8 cellular contexts compared by ENCODE assay signal in genomic region chr12:55830601-55831406, GRCh38. TPM values are rescaled to one million over a fixed set of nuclear protein-coding genes. Genes with fewer than 3 reads are reported as not detected.
DNase-seq lines count a peak whose midpoint lies in the region; ATAC-seq, FAIRE-seq and TF ChIP-seq lines count a peak whose summit lies in the region.

No MANE protein-coding gene starts in this region.

- TF ChIP-seq POLR2A in breast epithelium (IDR thresholded peaks at IDR 0.05) (peak; percentile 35), gastrocnemius medialis (IDR thresholded peaks at IDR 0.05) (peak; percentile 39 to 53), H54 (IDR thresholded peaks at IDR 0.05; ENCODE audit: low read depth, low read length) (no peak)

- ATAC-seq in gastrocnemius medialis (no peak), HG03135 (IDR thresholded peaks at IDR 0.05; ENCODE audit: unreplicated experiment) (no peak)

- H3K9me3 ChIP-seq in breast epithelium (no peaks in the 10 kb centered on the region), iPS-18c (ENCODE audit: control insufficient read depth, insufficient read depth, low read length) (no peaks in the 10 kb centered on the region), gastrocnemius medialis (no peaks in the 10 kb centered on the region)

- H3K27me3 ChIP-seq in breast epithelium: no peaks in the 10 kb centered on the region
- no peaks in the 10 kb centered on the region for H3K27me3 ChIP-seq in gastrocnemius medialis

- H3K36me3 ChIP-seq in breast epithelium: no peaks in the 10 kb centered on the region
- H3K36me3 ChIP-seq in gastrocnemius medialis: no peaks in the 10 kb centered on the region

- intact Hi-C loops in breast epithelium (cut with DNase I; ENCODE audit: low total_unique reads): loop anchor here (10.0 kb wide), 1 partner anchor 104 kb away; the partner anchor contains the start of gene DGKA
- intact Hi-C loops in gastrocnemius medialis (cut with DNase I; ENCODE audit: low total_unique reads): no loop called here

- TF ChIP-seq CTCF in breast epithelium (IDR thresholded peaks at IDR 0.05) (no peak), gastrocnemius medialis (IDR thresholded peaks at IDR 0.05 in 4 of 5, conservative IDR thresholded peaks at IDR 0.05 in 1 of 5) (no peak)

- in situ Hi-C loops in gastrocnemius medialis (cut with MboI; ENCODE audit: low sequenced_read_pairs in 4 of 4): no loop called here

- H3K27ac ChIP-seq in breast epithelium: peak overlapping the region; percentile 94 to 95
- H3K27ac ChIP-seq in gastrocnemius medialis: peak overlapping the region; percentile 82 to 89 (median 88)

- H3K4me1 ChIP-seq in breast epithelium: peaks cover 6 to 15% of the 10 kb centered on the region in 2 donors
- H3K4me1 ChIP-seq in gastrocnemius medialis: peaks cover 29 to 39% of the 10 kb centered on the region in 2 donors

- FAIRE-seq in H54 (lab: Jason Lieb, UNC): no peak

- DNase-seq in COLO668 (lab: John Stamatoyannopoulos, UW; ENCODE audit: unreplicated experiment): peak; percentile 27
- DNase-seq in Jurkat, Clone E6-1 (ENCODE audit: low read depth, low spot score): no peak
- DNase-seq in T1000 (lab: John Stamatoyannopoulos, UW): peak; percentile 40
- peak in 1 of 2 donors; percentile 71 for DNase-seq in breast epithelium (ENCODE audit: low spot score in 2 of 2)
- DNase-seq in gastrocnemius medialis: peak; percentile 29 to 51
- DNase-seq in H54 (ENCODE audit: insufficient read length, low spot score): no peak

- H3K4me3 ChIP-seq in Jurkat, Clone E6-1 (ENCODE audit: low read length): peak overlapping the region; percentile 73
- H3K4me3 ChIP-seq in breast epithelium (peak overlapping the region; percentile 91 to 98 (median 91)), iPS-18c (ENCODE audit: insufficient read depth, low read depth, low read length) (peak overlapping the region; percentile 98), gastrocnemius medialis (peak overlapping the region; percentile 85 to 97 (median 96))

RNA-seq across cellular contexts. Expression of gene DNAJC14, which starts 1.4 kb away (rescaled TPM):
- 26.9 TPM for polyA plus RNA-seq in Jurkat, Clone E6-1 (2012; ENCODE audit: insufficient read depth, insufficient read length)
- total RNA-seq in breast epithelium (10 to 100 TPM; 31.0 to 46.2 (median 36.1) TPM), gastrocnemius medialis (10 to 100 TPM; 11.9 to 21.7 (median 19.8) TPM)

RNA-seq across cellular contexts. Expression of gene MMP19, which starts 11.9 kb away (rescaled TPM):
- polyA plus RNA-seq in Jurkat, Clone E6-1 (2012; ENCODE audit: insufficient read depth, insufficient read length): not detected
- total RNA-seq in breast epithelium (10 to 100 TPM; 21.9 to 50.6 (median 47.9) TPM), gastrocnemius medialis (1 to 10 TPM in 2 of 4 donors, under 1 TPM in 2; 0.44 to 3.1 (median 1.8) TPM)

RNA-seq across cellular contexts. Expression of gene ORMDL2, which starts 13.0 kb away (rescaled TPM):
- polyA plus RNA-seq in Jurkat, Clone E6-1 (2012; ENCODE audit: insufficient read depth, insufficient read length): 77.3 TPM
- total RNA-seq in breast epithelium: 10 to 100 TPM; 13.1 to 28.5 (median 21.0) TPM
- total RNA-seq in gastrocnemius medialis: 10 to 100 TPM in 3 of 4 donors, 1 to 10 TPM in 1; 6.6 to 23.1 (median 12.1) TPM

RNA-seq across cellular contexts. Expression of gene SARNP, which starts 13.3 kb away (rescaled TPM):
- 154 TPM for polyA plus RNA-seq in Jurkat, Clone E6-1 (2012; ENCODE audit: insufficient read depth, insufficient read length)
- total RNA-seq in breast epithelium (10 to 100 TPM; 54.7 to 64.3 (median 55.3) TPM), gastrocnemius medialis (10 to 100 TPM; 46.5 to 66.2 (median 62.8) TPM)

Comparison
In these comparisons a context has a peak if more than half of its experiments do, and no peak if none do; other contexts are left out.
1. DNase-seq: peak in COLO668 (single experiment), T1000 (single experiment) and gastrocnemius medialis (2 of 2); none in Jurkat, Clone E6-1 (single experiment) and H54 (single experiment).
2. RNA of gene MMP19, which starts 11.9 kb away (total RNA-seq): 21.9 to 50.6 TPM in breast epithelium; 0.44 to 3.1 TPM in gastrocnemius medialis; every median in the first group is over 4 times any median in the second.
3. Peak in every context shown above with its lines, with median percentiles within 50 percentile points of each other: H3K4me3 ChIP-seq.